In the genomic region with DNA sequence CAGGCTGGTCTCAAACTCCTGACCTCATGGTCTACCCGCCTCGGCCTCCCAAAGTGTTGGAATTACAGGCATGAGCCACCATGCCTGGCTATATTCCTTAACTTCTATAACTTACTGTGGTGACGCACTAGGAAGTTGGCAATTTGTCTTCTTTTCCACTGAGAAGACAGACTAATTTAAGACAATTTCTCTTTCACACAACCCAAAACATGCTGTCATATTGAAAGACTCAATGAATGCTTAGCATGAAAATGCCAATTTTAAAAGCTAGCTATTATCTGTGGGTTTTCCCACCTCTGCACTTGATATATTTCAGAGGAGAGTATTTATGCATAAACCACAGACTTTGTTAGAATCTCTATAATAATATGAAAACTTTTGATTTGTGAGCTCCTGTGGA, we compare ENCODE assay signal across 28 cellular contexts.
"Had no signal": no experiment of that assay in that cellular context is flagged by ENCODE, and none has a peak within 500 bp of the region (broad histone marks: within the 10 kb centered on the region; RNA-seq: fewer than 3 reads in every experiment).

No MANE protein-coding gene starts in this region.

- H3K9me3 Mint-ChIP-seq: dendritic cell treated with granulocyte-macrophage colony-stimulating factor and Interleukin-4, amounts not matched to agents 40 ng/mL and 50 ng/mL, for 4 days; endodermal cell had no signal

- H3K4me1 ChIP-seq: colonic mucosa, esophagus muscularis mucosa, esophagus squamous epithelium, foreskin keratinocyte, gastroesophageal sphincter had no signal

- H3K27me3 Mint-ChIP-seq: dendritic cell treated with granulocyte-macrophage colony-stimulating factor and Interleukin-4, amounts not matched to agents 40 ng/mL and 50 ng/mL, for 4 days; effector memory CD8-positive, alpha-beta T cell had no signal

- H3K9me3 ChIP-seq: colonic mucosa, esophagus muscularis mucosa, esophagus squamous epithelium, gastrocnemius medialis, gastroesophageal sphincter had no signal

- H3K4me3 Mint-ChIP-seq: dendritic cell treated with granulocyte-macrophage colony-stimulating factor and Interleukin-4, amounts not matched to agents 40 ng/mL and 50 ng/mL, for 4 days; effector memory CD8-positive, alpha-beta T cell; endodermal cell had no signal

- ATAC-seq: effector memory CD8-positive, alpha-beta T cell; esophagus mucosa; foreskin keratinocyte; gastrocnemius medialis; gastroesophageal sphincter; heart left ventricle; heart right ventricle had no signal

- FAIRE-seq: colon, endometrium, endothelial cell of umbilical vein, frontal cortex had no signal

- H3K27ac Mint-ChIP-seq: dendritic cell treated with granulocyte-macrophage colony-stimulating factor and Interleukin-4, amounts not matched to agents 40 ng/mL and 50 ng/mL, for 4 days; effector memory CD8-positive, alpha-beta T cell; endodermal cell had no signal

- H3K27me3 ChIP-seq: colonic mucosa, dorsolateral prefrontal cortex, esophagus muscularis mucosa, esophagus squamous epithelium, foreskin keratinocyte, gastrocnemius medialis, gastroesophageal sphincter, heart left ventricle, heart right ventricle had no signal

- H3K27ac ChIP-seq: colonic mucosa, coronary artery, dorsolateral prefrontal cortex, epithelial cell of prostate, esophagus muscularis mucosa, esophagus squamous epithelium, foreskin keratinocyte, gastrocnemius medialis, gastroesophageal sphincter, heart left ventricle, heart right ventricle had no signal

- H3K4me3 ChIP-seq: colonic mucosa, coronary artery, dorsolateral prefrontal cortex, esophagus muscularis mucosa, esophagus squamous epithelium, gastrocnemius medialis, gastroesophageal sphincter, heart left ventricle, heart right ventricle had no signal

- H3K36me3 ChIP-seq: colonic mucosa, esophagus muscularis mucosa, esophagus squamous epithelium, gastrocnemius medialis, gastroesophageal sphincter, heart left ventricle, heart right ventricle had no signal

- DNase-seq: colonic mucosa; cortex of kidney; dermis blood vessel endothelial cell; dorsolateral prefrontal cortex; effector CD4-positive, alpha-beta T cell; effector CD8-positive, alpha-beta T cell; effector memory CD4-positive, alpha-beta T cell; effector memory CD8-positive, alpha-beta T cell; endodermal cell; erythroblast; esophagus squamous epithelium; foreskin fibroblast; foreskin keratinocyte; foreskin melanocyte; gastrocnemius medialis; glutamatergic neuron; heart left ventricle; heart right ventricle had no signal
